7 cellular contexts compared by ENCODE assay signal in genomic region chr3:9649791-9650521, GRCh38. TPM values are rescaled to one million over a fixed set of nuclear protein-coding genes. Genes with fewer than 3 reads are reported as not detected.
DNase-seq lines count a peak whose midpoint lies in the region; ATAC-seq and TF ChIP-seq lines count a peak whose summit lies in the region.

No MANE protein-coding gene starts in this region.

- peak overlapping the region; percentile 46; the same call in 1 of the 2 replicates for H3K9ac ChIP-seq in HUES48 (ENCODE audit: low read depth, low read length)

- intact Hi-C loops in activated T-helper 1 cell treated with anti-CD3 and anti-CD28 coated beads, Interleukin-12 subunit alpha, Interleukin-12 subunit beta, Interleukin-2, Interleukin-4 antibody, amounts not matched to agents 30 ng/mL and 10 ng/mL and 1 ng/mL, durations not matched to agents 14 hours and 24 hours and 36 hours (cut with micrococcal nuclease) = loop anchor here (1.0 to 5.0 kb wide), 12 partner anchors 81 to 688 kb away; partner anchors contain the start of genes BRK1, BRPF1, JAGN1 and RAD18

- H3K36me3 ChIP-seq in HUES48 (ENCODE audit: control insufficient read depth, insufficient read depth, low read length) (peaks cover 35% of the 10 kb centered on the region), right atrium auricular region (peaks cover 32% of the 10 kb centered on the region)

- H3K4me1 ChIP-seq in HUES48 (ENCODE audit: control insufficient read depth, insufficient read depth, low read length) (0 out of 2 replicates have a peak, but pooled peaks cover 5% of the 10 kb centered on the region), right atrium auricular region (peaks cover 0 to 54% of the 10 kb centered on the region in 2 donors)

- no peak for TF ChIP-seq CTCF in right atrium auricular region (IDR thresholded peaks at IDR 0.05)

- no peaks in the 10 kb centered on the region for H3K27me3 Mint-ChIP-seq in activated T-helper 1 cell treated with anti-CD3 and anti-CD28 coated beads, Interleukin-12 subunit alpha, Interleukin-12 subunit beta, Interleukin-2, Interleukin-4 antibody, amounts not matched to agents 30 ng/mL and 10 ng/mL and 1 ng/mL, durations not matched to agents 14 hours and 24 hours and 36 hours (ENCODE audit: insufficient read depth)

- peak overlapping the region; percentile 84 for H3K4me3 ChIP-seq in HUES48 (ENCODE audit: low read depth, low read length)
- peak overlapping the region; percentile 89 to 98 for H3K4me3 ChIP-seq in right atrium auricular region
- peak overlapping the region; percentile 63 to 100 (median 92) for H3K4me3 ChIP-seq in skin epidermis

- H3K9me3 ChIP-seq in HUES48 (ENCODE audit: control insufficient read depth, insufficient read depth, low read length) = no peaks in the 10 kb centered on the region
- H3K9me3 ChIP-seq in right atrium auricular region = no peaks in the 10 kb centered on the region

- H3K4me3 Mint-ChIP-seq in activated T-helper 1 cell treated with anti-CD3 and anti-CD28 coated beads, Interleukin-12 subunit alpha, Interleukin-12 subunit beta, Interleukin-2, Interleukin-4 antibody, amounts not matched to agents 30 ng/mL and 10 ng/mL and 1 ng/mL, durations not matched to agents 14 hours and 24 hours and 36 hours = peak overlapping the region; percentile 93

- H3K36me3 Mint-ChIP-seq in activated T-helper 1 cell treated with anti-CD3 and anti-CD28 coated beads, Interleukin-12 subunit alpha, Interleukin-12 subunit beta, Interleukin-2, Interleukin-4 antibody, amounts not matched to agents 30 ng/mL and 10 ng/mL and 1 ng/mL, durations not matched to agents 14 hours and 24 hours and 36 hours (ENCODE audit: low read depth) = peaks cover 26% of the 10 kb centered on the region

- no peaks in the 10 kb centered on the region for H3K9me3 Mint-ChIP-seq in activated T-helper 1 cell treated with anti-CD3 and anti-CD28 coated beads, Interleukin-12 subunit alpha, Interleukin-12 subunit beta, Interleukin-2, Interleukin-4 antibody, amounts not matched to agents 30 ng/mL and 10 ng/mL and 1 ng/mL, durations not matched to agents 14 hours and 24 hours and 36 hours

- H3K27me3 ChIP-seq in HUES48 (ENCODE audit: control insufficient read depth, insufficient read depth, low read length) (no peaks in the 10 kb centered on the region), right atrium auricular region (no peaks in the 10 kb centered on the region)

- ATAC-seq in GM19395 (IDR thresholded peaks at IDR 0.05; ENCODE audit: unreplicated experiment) = peak; percentile 34

- peaks cover 13% of the 10 kb centered on the region for H3K4me1 Mint-ChIP-seq in activated T-helper 1 cell treated with anti-CD3 and anti-CD28 coated beads, Interleukin-12 subunit alpha, Interleukin-12 subunit beta, Interleukin-2, Interleukin-4 antibody, amounts not matched to agents 30 ng/mL and 10 ng/mL and 1 ng/mL, durations not matched to agents 14 hours and 24 hours and 36 hours (ENCODE audit: low read depth)

- peak overlapping the region; percentile 25 for H3K27ac ChIP-seq in HUES48 (ENCODE audit: low read depth, low read length)
- H3K27ac ChIP-seq in right atrium auricular region = peak overlapping the region; percentile 90 to 94
- peak overlapping the region; percentile 45 to 93 (median 83) for H3K27ac ChIP-seq in skin epidermis

- H3K27ac Mint-ChIP-seq in activated T-helper 1 cell treated with anti-CD3 and anti-CD28 coated beads, Interleukin-12 subunit alpha, Interleukin-12 subunit beta, Interleukin-2, Interleukin-4 antibody, amounts not matched to agents 30 ng/mL and 10 ng/mL and 1 ng/mL, durations not matched to agents 14 hours and 24 hours and 36 hours = peak overlapping the region; percentile 82

- no peak for DNase-seq in activated T-helper 1 cell treated with anti-CD3 and anti-CD28 coated beads, Interleukin-12 subunit alpha, Interleukin-12 subunit beta, Interleukin-2, Interleukin-4 antibody, amounts not matched to agents 30 ng/mL and 10 ng/mL and 1 ng/mL, durations not matched to agents 14 hours and 24 hours and 36 hours (ENCODE audit: low spot score)
- no peak for DNase-seq in right atrium auricular region (ENCODE audit: low spot score)
- no peak for DNase-seq in stimulated activated naive CD4-positive, alpha-beta T cell treated with Interleukin-2 at 50 U/mL for 16 hours (lab: John Stamatoyannopoulos, UW)
- no peak for DNase-seq in HPDE6-E6E7 (ENCODE audit: extremely low spot score)

RNA-seq across cellular contexts. Expression of gene MTMR14, which starts 0.7 kb away (rescaled TPM):
- total RNA-seq in activated T-helper 1 cell treated with anti-CD3 and anti-CD28 coated beads, Interleukin-12 subunit alpha, Interleukin-12 subunit beta, Interleukin-2, Interleukin-4 antibody, amounts not matched to agents 30 ng/mL and 10 ng/mL and 1 ng/mL, durations not matched to agents 14 hours and 24 hours and 36 hours = 42.9 and 46.9 TPM in 2 replicates
- total RNA-seq in right atrium auricular region = 10 to 100 TPM; 47.6 to 52.0 TPM

RNA-seq across cellular contexts. Expression of gene CPNE9, which starts 53.7 kb away (rescaled TPM):
- total RNA-seq in activated T-helper 1 cell treated with anti-CD3 and anti-CD28 coated beads, Interleukin-12 subunit alpha, Interleukin-12 subunit beta, Interleukin-2, Interleukin-4 antibody, amounts not matched to agents 30 ng/mL and 10 ng/mL and 1 ng/mL, durations not matched to agents 14 hours and 24 hours and 36 hours = 0.93 TPM in 1 of 2 replicates, not detected in the other
- total RNA-seq in right atrium auricular region = not detected

Comparison
In these comparisons a context has a peak if more than half of its experiments do, and no peak if none do; other contexts are left out.
1. H3K27ac ChIP-seq: peak in every context shown above with its lines; median percentile 92 in right atrium auricular region; 83 in skin epidermis; 25 in HUES48.